Comparison of ENCODE assay signal across 23 cellular contexts in the genomic region with DNA sequence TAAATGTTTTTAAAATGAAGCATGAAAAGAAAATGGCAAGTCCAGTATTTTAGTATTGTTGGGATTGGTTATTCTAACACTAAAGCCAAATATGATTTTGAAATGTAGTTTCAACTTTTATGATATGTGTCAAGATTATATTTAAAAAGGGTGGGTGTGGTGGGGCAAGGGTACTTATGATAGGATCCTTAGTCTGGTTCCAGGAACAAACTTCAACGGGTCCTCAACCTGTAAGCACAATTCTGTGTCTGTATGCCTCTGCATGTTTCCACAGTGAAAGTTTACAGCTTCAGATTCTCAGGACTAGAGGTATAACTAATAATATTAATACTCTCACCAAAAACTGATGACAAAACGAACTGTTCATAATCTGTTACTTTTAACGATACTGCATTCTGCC. TPM values are rescaled to one million over a fixed set of nuclear protein-coding genes. Genes with fewer than 3 reads are reported as not detected.
DNase-seq lines count a peak whose midpoint lies in the region; ATAC-seq, FAIRE-seq and TF ChIP-seq lines count a peak whose summit lies in the region.
"Had no signal": no experiment of that assay in that cellular context is flagged by ENCODE, and none has a peak within 500 bp of the region (broad histone marks: within the 10 kb centered on the region; RNA-seq: fewer than 3 reads in every experiment).

No MANE protein-coding gene starts in this region.

- peak overlapping the region; percentile 39 for H3K4me3 ChIP-seq in K562
- no peak overlapping the region for H3K4me3 ChIP-seq in adrenal gland
- no peak overlapping the region for H3K4me3 ChIP-seq in PC-3 (ENCODE audit: low read length)
- H3K4me3 ChIP-seq: esophagus muscularis mucosa had no signal

- POLR2A ChIA-PET in CD4-positive, alpha-beta T cell (lab: Charles Lee) = no interaction called here
- POLR2A ChIA-PET in K562 (lab: Yijun Ruan, JAX) (interaction anchor here (1.3 to 2.0 kb wide), 4 partner anchors 7 to 34 kb away, joined by 3 to 6 read pairs (median 5); no protein-coding TSS in a partner anchor), PC-3 (lab: Charles Lee; ENCODE audit: unreplicated experiment) (no interaction called here)

- TF ChIP-seq EP300 in K562 (IDR thresholded peaks at IDR 0.05; ENCODE audit: low read length) = no peak

- no peaks in the 10 kb centered on the region for H3K9me1 ChIP-seq in K562 (ENCODE audit: control insufficient read depth, insufficient read depth, low read length)

- no peaks in the 10 kb centered on the region for H3K27me3 ChIP-seq in CD4-positive, alpha-beta T cell (ENCODE audit: control insufficient read depth, insufficient read depth, low read length)
- H3K27me3 ChIP-seq in K562 (ENCODE audit: control insufficient read depth in 2 of 2, insufficient read depth in 2 of 2, low read length in 2 of 2) (no peaks in the 10 kb centered on the region), adrenal gland (no peaks in the 10 kb centered on the region), PC-3 (ENCODE audit: low read length) (no peaks in the 10 kb centered on the region)
- H3K27me3 ChIP-seq: brain microvascular endothelial cell, esophagus muscularis mucosa had no signal

- H2AFZ ChIP-seq in K562 (ENCODE audit: low read depth, low read length) (no peak overlapping the region), PC-3 (ENCODE audit: low read length) (no peak overlapping the region)

- no peaks in the 10 kb centered on the region for H3K9me2 ChIP-seq in PC-3 (replicated peaks; ENCODE audit: low read length)

- H3F3A ChIP-seq in PC-3 (ENCODE audit: low read length, unreplicated experiment) = no peaks in the 10 kb centered on the region

- peak overlapping the region; percentile 45 for H3K4me3 Mint-ChIP-seq in CD4-positive, alpha-beta T cell
- H3K4me3 Mint-ChIP-seq in IgD-negative memory B cell (peak overlapping the region in 3 of 4 donors; percentile 27 to 84 (median 75)), nephron progenitor cell (no peak overlapping the region)

- peaks cover 100% of the 10 kb centered on the region for H3K79me2 ChIP-seq in K562 (ENCODE audit: control insufficient read depth, insufficient read depth, low read length)
- H3K79me2 ChIP-seq in PC-3 (ENCODE audit: low read length) = peaks cover 100% of the 10 kb centered on the region

- CTCF ChIA-PET in CD4-positive, alpha-beta T cell (lab: Charles Lee) = no interaction called here
- CTCF ChIA-PET in K562 (lab: Yijun Ruan, JAX; ENCODE audit: low intra/inter-chr PET ratio) = no interaction called here
- CTCF ChIA-PET in PC-3 (lab: Charles Lee) = no interaction called here

- no peaks in the 10 kb centered on the region for H3K9me3 Mint-ChIP-seq in CD4-positive, alpha-beta T cell
- H3K9me3 Mint-ChIP-seq in IgD-negative memory B cell (no peaks in the 10 kb centered on the region), nephron progenitor cell (no peaks in the 10 kb centered on the region)
- H3K9me3 Mint-ChIP-seq: CD8-positive, alpha-beta T cell had no signal

- DNase-seq in CD4-positive, alpha-beta T cell = no peak
- peak in 2 of 4 experiments; percentile 22 to 45 for DNase-seq in K562 (ENCODE audit: extremely low read depth in 1 of 4, low spot score in 3 of 4)
- DNase-seq in nephron progenitor cell = no peak
- no peak for DNase-seq in adrenal gland
- no peak for DNase-seq in PC-3
- DNase-seq: activated CD4-positive, alpha-beta T cell treated with anti-CD3 and anti-CD28 coated beads, Interleukin-2, amount 50 U/mL, for 48 hours; activated CD8-positive, alpha-beta memory T cell treated with anti-CD3 and anti-CD28 coated beads, Interleukin-2, amount 50 U/mL, for 48 hours; activated gamma-delta T cell; brain microvascular endothelial cell; CD8-positive, alpha-beta T cell; DMS153; effector memory CD4-positive, alpha-beta T cell; foreskin melanocyte; hippocampal formation; NCI-H187; T-helper 9 cell had no signal

- H3K4me1 ChIP-seq in K562 (replicated peaks in 1 of 2; ENCODE audit: control insufficient read depth in 2 of 2, insufficient read depth in 2 of 2, low read length in 2 of 2) = peaks cover 26 to 40% of the 10 kb centered on the region in 2 experiments
- H3K4me1 ChIP-seq in adrenal gland (replicated peaks in 1 of 2) = peaks cover 15 to 35% of the 10 kb centered on the region in 2 donors
- peaks cover 18% of the 10 kb centered on the region for H3K4me1 ChIP-seq in PC-3 (ENCODE audit: insufficient read depth, low read length)

- H3K4me1 Mint-ChIP-seq in CD4-positive, alpha-beta T cell (ENCODE audit: low read depth) = peaks cover 78% of the 10 kb centered on the region
- H3K4me1 Mint-ChIP-seq in IgD-negative memory B cell = peaks cover 27 to 45% (median 41%) of the 10 kb centered on the region in 3 donors
- H3K4me1 Mint-ChIP-seq in nephron progenitor cell = peaks cover 29% of the 10 kb centered on the region

- 4% methylated on average over 3 of the region's 3 CpGs for WGBS in K562 (ENCODE audit: insufficient coverage, low coverage, missing lambda C conversion rate)
- 78 to 85% (median 80%) methylated on average over 3 of the region's 3 CpGs for WGBS in adrenal gland, 4 donors

- TF ChIP-seq POLR2A in K562 (conservative IDR thresholded peaks at IDR 0.05) (no peak), adrenal gland (IDR thresholded peaks at IDR 0.05) (no peak)

- H3K36me3 Mint-ChIP-seq in CD4-positive, alpha-beta T cell (ENCODE audit: low read depth) = peaks cover 47% of the 10 kb centered on the region
- H3K36me3 Mint-ChIP-seq in IgD-negative memory B cell (peaks cover 3% of the 10 kb centered on the region), nephron progenitor cell (ENCODE audit: low read depth) (peaks cover 32% of the 10 kb centered on the region)

- H3K9me3 ChIP-seq in CD4-positive, alpha-beta T cell (ENCODE audit: control insufficient read depth, low read length) = no peaks in the 10 kb centered on the region
- H3K9me3 ChIP-seq in K562 (replicated peaks; ENCODE audit: control insufficient read depth, insufficient read depth, low read depth, low read length) = no peaks in the 10 kb centered on the region
- H3K9me3 ChIP-seq in adrenal gland (replicated peaks in 1 of 3) = no peaks in the 10 kb centered on the region
- H3K9me3 ChIP-seq in PC-3 (ENCODE audit: low read length) = no peaks in the 10 kb centered on the region
- H3K9me3 ChIP-seq: esophagus muscularis mucosa had no signal

- H4K20me1 ChIP-seq in K562 (replicated peaks; ENCODE audit: control insufficient read depth, insufficient read depth, low read length) (peaks cover 3% of the 10 kb centered on the region; the same call in 1 of the 2 replicates), PC-3 (ENCODE audit: low read length) (peaks cover 41% of the 10 kb centered on the region)

- H3K9ac ChIP-seq in K562 (ENCODE audit: insufficient read depth in 1 of 2, low read depth in 2 of 2, low read length in 2 of 2) (peak overlapping the region; percentile 77; a peak in 3 of 4 replicates), PC-3 (ENCODE audit: low read length) (no peak overlapping the region)
- H3K9ac ChIP-seq: KMS-11 had no signal

- peak overlapping the region; percentile 44 for H3K27ac Mint-ChIP-seq in CD4-positive, alpha-beta T cell
- H3K27ac Mint-ChIP-seq in IgD-negative memory B cell (peak overlapping the region; percentile 75 to 95 (median 92)), nephron progenitor cell (peak overlapping the region; percentile 79)
- H3K27ac Mint-ChIP-seq: CD8-positive, alpha-beta T cell had no signal

- H3K4me2 ChIP-seq in K562 (ENCODE audit: insufficient read depth, low read length) (peak overlapping the region; percentile 85), PC-3 (ENCODE audit: low read length) (no peak overlapping the region)
- H3K4me2 ChIP-seq: KMS-11 had no signal

- peaks cover 16% of the 10 kb centered on the region for H3K36me3 ChIP-seq in K562 (ENCODE audit: control insufficient read depth, insufficient read depth, low read length)
- no peaks in the 10 kb centered on the region for H3K36me3 ChIP-seq in adrenal gland (replicated peaks in 1 of 2)
- H3K36me3 ChIP-seq in PC-3 (ENCODE audit: low read depth, low read length) = peaks cover 10% of the 10 kb centered on the region; the same call in 1 of the 2 replicates
- H3K36me3 ChIP-seq: brain microvascular endothelial cell had no signal

- BruUV-seq in K562 (replicated peaks; lab: Mats Ljungman, UMichigan) (no TSS peak), PC-3 (replicated peaks; lab: Mats Ljungman, UMichigan) (no TSS peak)

- FAIRE-seq in K562 (lab: Jason Lieb, UNC) = peak; percentile 6
- FAIRE-seq: G401.6, H1 had no signal

- in situ Hi-C loops in K562 (cut with MboI) = no loop called here

- no peak for TF ChIP-seq CTCF in CD4-positive, alpha-beta T cell (IDR thresholded peaks at IDR 0.05)
- no peak for TF ChIP-seq CTCF in K562 (IDR thresholded peaks at IDR 0.05 in 2 of 3, conservative IDR thresholded peaks at IDR 0.05 in 1 of 3; ENCODE audit: insufficient read depth in 2 of 3, low read depth in 1 of 3, low read length in 3 of 3)
- TF ChIP-seq CTCF in nephron progenitor cell (IDR thresholded peaks at IDR 0.05) = no peak
- TF ChIP-seq CTCF in adrenal gland (IDR thresholded peaks at IDR 0.05) = no peak
- TF ChIP-seq CTCF in PC-3 (conservative IDR thresholded peaks at IDR 0.05; ENCODE audit: low read depth, low read length) = no peak

- H3K27ac ChIP-seq in CD4-positive, alpha-beta T cell (ENCODE audit: low read depth, low read length) = no peak overlapping the region
- H3K27ac ChIP-seq in K562 (ENCODE audit: extremely low read depth, low read depth, low read length) = peak overlapping the region; percentile 95
- H3K27ac ChIP-seq in adrenal gland = no peak overlapping the region
- H3K27ac ChIP-seq in PC-3 (ENCODE audit: low read length) = no peak overlapping the region
- H3K27ac ChIP-seq: brain microvascular endothelial cell, esophagus muscularis mucosa, KMS-11 had no signal

- TF ChIP-seq RAD21 in K562 (CRISPR knock-in tag; conservative IDR thresholded peaks at IDR 0.05 in 1 of 2, IDR thresholded peaks at IDR 0.05 in 1 of 2) = no peak

- no peaks in the 10 kb centered on the region for H3K27me3 Mint-ChIP-seq in CD4-positive, alpha-beta T cell
- no peaks in the 10 kb centered on the region for H3K27me3 Mint-ChIP-seq in IgD-negative memory B cell
- H3K27me3 Mint-ChIP-seq in nephron progenitor cell (ENCODE audit: low read depth, poor library complexity) = no peaks in the 10 kb centered on the region

- ATAC-seq in CD4-positive, alpha-beta T cell (ENCODE audit: poor library complexity) = no peak
- ATAC-seq in K562 (peak; percentile 26), HG03159 (IDR thresholded peaks at IDR 0.05; ENCODE audit: unreplicated experiment) (no peak), PC-3 (no peak)
- ATAC-seq: CD8-positive, alpha-beta T cell; Right ventricle myocardium inferior had no signal

- intact Hi-C loops in CD4-positive, alpha-beta T cell (cut with DNase I, micrococcal nuclease) = no loop called here
- intact Hi-C loops in K562 (cut with micrococcal nuclease) (loop anchor here (5.0 kb wide), 1 partner anchor 38 kb away; no protein-coding TSS in a partner anchor), adrenal gland (cut with DNase I) (no loop called here), PC-3 (cut with micrococcal nuclease) (loop anchor here (5.0 kb wide), 1 partner anchor 43 kb away; no protein-coding TSS in a partner anchor)

RNA-seq across cellular contexts. Expression of gene USP34, which starts 5.8 kb away (rescaled TPM):
- 100 to 1,000 TPM; 137 to 138 TPM for total RNA-seq in CD4-positive, alpha-beta T cell
- polyA plus RNA-seq in IgD-negative memory B cell (21.5 TPM), K562 (2011; rRNA removed) (69.1 and 82.1 TPM in 2 replicates), K562 (2014; fragmentation: Illumina TruSeq; extraction: Trizol) (83.8 and 108 TPM in 2 replicates), K562 (2014; fragmentation: Nextera tagmentation; extraction: Ambion mirVana) (10 to 100 TPM; 19.8 to 38.7 TPM), K562 (2014; rRNA removed) (48.3 and 54.1 TPM in 2 replicates), adrenal gland (100 to 1,000 TPM in 1 of 3 donors, 10 to 100 TPM in 2; 78.1 to 109 (median 85.5) TPM)
- 203 and 710 TPM in 2 replicates for total RNA-seq in K562 (2011; cell fraction: chromatin; rRNA removed; ENCODE audit: low replicate concordance)
- total RNA-seq in K562 (2011; cell fraction: nucleolus; rRNA removed) = 62.7 and 117 TPM in 2 replicates
- total RNA-seq in K562 (2011; cell fraction: nucleoplasm; rRNA removed) = 187 and 292 TPM in 2 replicates
- total RNA-seq in K562 (2014; rRNA removed) (61.8 and 61.9 TPM in 2 replicates), K562 (2014; rRNA removed; fragmentation: Illumina TruSeq; extraction: Trizol) (98.7 and 111 TPM in 2 replicates), K562 (2015; rRNA removed; fragmentation: Illumina TruSeq; extraction: Trizol) (89.9 and 94.3 TPM in 2 replicates), K562 (2021) (67.8 and 73.6 TPM in 2 replicates), adrenal gland (100 to 1,000 TPM in 4 of 8 donors, 10 to 100 TPM in 4; 80.0 to 163 (median 99.2) TPM), PC-3 (2014; rRNA removed) (67.1 and 74.5 TPM in 2 replicates)
- polyA plus RNA-seq in K562 (2011; cell fraction: cytosol; rRNA removed) = 24.1 and 44.7 TPM in 2 replicates
- 109 and 150 TPM in 2 replicates for polyA plus RNA-seq in K562 (2011; cell fraction: nucleus; rRNA removed)
- 46.1 and 63.7 TPM in 2 replicates for polyA plus RNA-seq in K562 (2012)
- 252 and 297 TPM in 2 replicates for polyA minus RNA-seq in K562 (2011; rRNA and poly(A)+ RNA removed)
- polyA minus RNA-seq in K562 (2011; cell fraction: cytosol; rRNA and poly(A)+ RNA removed) = 70.3 and 94.8 TPM in 2 replicates
- 139 and 212 TPM in 2 replicates for polyA minus RNA-seq in K562 (2011; cell fraction: nucleus; rRNA and poly(A)+ RNA removed)

Comparison
In these comparisons a context has a peak if more than half of its experiments do, and no peak if none do; other contexts are left out.
1. intact Hi-C loops: an anchor here in K562 (5.0 kb wide) and PC-3 (5.0 kb wide); none called in CD4-positive, alpha-beta T cell and adrenal gland.